11 cellular contexts compared by ENCODE assay signal in the genomic region with DNA sequence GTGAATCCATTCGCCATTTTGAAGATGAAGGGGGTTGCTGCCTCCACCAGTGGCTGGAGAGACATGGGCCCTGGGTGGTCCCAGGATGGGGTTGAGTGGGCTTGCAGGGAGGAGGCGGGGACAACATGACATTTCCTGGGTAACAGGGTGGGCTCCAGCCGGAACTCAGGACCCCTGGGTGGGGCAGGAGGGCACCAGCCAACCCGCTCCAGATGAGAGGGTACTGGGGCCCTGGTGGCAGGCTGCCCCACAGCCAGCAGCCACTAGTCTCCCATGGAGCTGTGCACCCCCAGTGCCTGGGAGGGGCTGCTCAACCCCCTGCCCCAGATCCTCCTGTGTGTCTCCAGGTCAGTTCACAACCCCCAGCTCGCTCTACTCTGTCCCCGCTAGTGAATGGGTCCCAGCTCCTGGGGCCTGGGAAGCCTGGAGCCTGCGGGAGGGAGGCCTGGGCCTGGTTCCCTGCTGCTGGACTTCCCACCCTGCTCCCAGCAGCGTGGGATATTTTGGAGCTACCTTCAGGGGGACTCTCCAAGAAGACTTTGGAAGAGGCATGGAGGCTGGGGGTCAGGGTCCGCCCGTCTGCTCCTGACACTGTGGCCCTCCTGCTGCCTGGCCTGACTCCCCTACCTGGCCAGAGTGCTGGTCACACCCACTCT. TPM values are rescaled to one million over a fixed set of nuclear protein-coding genes. Genes with fewer than 3 reads are reported as not detected.
DNase-seq lines count a peak whose midpoint lies in the region; ATAC-seq, FAIRE-seq and TF ChIP-seq lines count a peak whose summit lies in the region.
"Had no signal": no experiment of that assay in that cellular context is flagged by ENCODE, and none has a peak within 500 bp of the region (broad histone marks: within the 10 kb centered on the region; RNA-seq: fewer than 3 reads in every experiment).

No MANE protein-coding gene starts in this region.

- no peaks in the 10 kb centered on the region for H3K4me1 Mint-ChIP-seq in central memory CD8-positive, alpha-beta T cell
- no peaks in the 10 kb centered on the region for H3K4me1 Mint-ChIP-seq in progenitor cell of endocrine pancreas (ENCODE audit: low read depth)

- TF ChIP-seq CTCF in NB4 (IDR thresholded peaks at IDR 0.05; ENCODE audit: low read depth, low read length) (no peak), progenitor cell of endocrine pancreas (IDR thresholded peaks at IDR 0.05; ENCODE audit: unreplicated experiment) (no peak)

- no peak overlapping the region for H3K27ac Mint-ChIP-seq in central memory CD8-positive, alpha-beta T cell (ENCODE audit: low read depth)
- H3K27ac Mint-ChIP-seq in progenitor cell of endocrine pancreas: no peak overlapping the region

- H3K4me3 Mint-ChIP-seq in central memory CD8-positive, alpha-beta T cell: no peak overlapping the region
- no peak overlapping the region for H3K4me3 Mint-ChIP-seq in progenitor cell of endocrine pancreas (ENCODE audit: low read depth)

- DNase-seq in GM12892 (ENCODE audit: insufficient read length) (no peak), NB4 (ENCODE audit: low read depth) (peak; percentile 25), progenitor cell of endocrine pancreas (ENCODE audit: low spot score, unreplicated experiment) (peak; percentile 5), DMS53 (lab: John Stamatoyannopoulos, UW) (no peak)
- DNase-seq in central memory CD8-positive, alpha-beta T cell (ENCODE audit: low spot score in 2 of 2): peak; percentile 8 to 10
- DNase-seq: Calu3, hippocampal formation, NCI-H345 had no signal

- peak overlapping the region; percentile 52 for H3K4me3 ChIP-seq in NB4 (ENCODE audit: low read depth, low read length)

- H3K9me3 Mint-ChIP-seq in central memory CD8-positive, alpha-beta T cell: no peaks in the 10 kb centered on the region
- peaks cover 9% of the 10 kb centered on the region for H3K9me3 Mint-ChIP-seq in progenitor cell of endocrine pancreas (ENCODE audit: low read depth)

- no peak for FAIRE-seq in GM12892 (lab: Jason Lieb, UNC)
- FAIRE-seq: endometrium had no signal

- no peak for ATAC-seq in central memory CD8-positive, alpha-beta T cell (replicated peaks; ENCODE audit: extremely low read depth, poor library complexity, severe bottlenecking)
- ATAC-seq in HG03039 (IDR thresholded peaks at IDR 0.05; ENCODE audit: unreplicated experiment) (no peak), HG02642 (IDR thresholded peaks at IDR 0.05; ENCODE audit: poor library complexity, unreplicated experiment) (no peak)

- H3K27me3 Mint-ChIP-seq in central memory CD8-positive, alpha-beta T cell: peaks cover 23% of the 10 kb centered on the region
- H3K27me3 Mint-ChIP-seq in progenitor cell of endocrine pancreas: peaks cover 36% of the 10 kb centered on the region

- 0 out of 2 replicates have a peak, but pooled peaks have one; percentile 5 for TF ChIP-seq POLR2A in GM12892 (IDR thresholded peaks at IDR 0.05; ENCODE audit: low read depth, low read length)
- peak; percentile 15 for TF ChIP-seq POLR2A in NB4 (IDR thresholded peaks at IDR 0.05; ENCODE audit: extremely low read depth, insufficient read length)

- H3K36me3 Mint-ChIP-seq in central memory CD8-positive, alpha-beta T cell (ENCODE audit: insufficient read depth): no peaks in the 10 kb centered on the region
- no peaks in the 10 kb centered on the region for H3K36me3 Mint-ChIP-seq in progenitor cell of endocrine pancreas (ENCODE audit: insufficient read depth)

RNA-seq across cellular contexts. Expression of a gene that starts 55.9 kb away (rescaled TPM):
- 21.0 TPM for polyA plus RNA-seq in GM12892 (2012; ENCODE audit: missing spikeins)
- total RNA-seq in progenitor cell of endocrine pancreas: 0.69 and 1.3 TPM in 2 replicates

Comparison
In these comparisons a context has a peak if more than half of its experiments do, and no peak if none do; other contexts are left out.
1. DNase-seq: peak in NB4 (single experiment), central memory CD8-positive, alpha-beta T cell (2 of 2) and progenitor cell of endocrine pancreas (single experiment); none in GM12892 (single experiment) and DMS53 (single experiment).